Comparison of ENCODE assay signal across 14 cellular contexts in genomic region chr1:230694464-230694863, GRCh38. TPM values are rescaled to one million over a fixed set of nuclear protein-coding genes. Genes with fewer than 3 reads are reported as not detected.
DNase-seq lines count a peak whose midpoint lies in the region; ATAC-seq, FAIRE-seq and TF ChIP-seq lines count a peak whose summit lies in the region.
"Had no signal": no experiment of that assay in that cellular context is flagged by ENCODE, and none has a peak within 500 bp of the region (broad histone marks: within the 10 kb centered on the region; RNA-seq: fewer than 3 reads in every experiment).

No MANE protein-coding gene starts in this region.

- H3K9me3 ChIP-seq in K562 (replicated peaks; ENCODE audit: control insufficient read depth, insufficient read depth, low read depth, low read length) = no peaks in the 10 kb centered on the region
- H3K9me3 ChIP-seq in effector memory CD4-positive, alpha-beta T cell (ENCODE audit: control insufficient read depth, low read length) = no peaks in the 10 kb centered on the region
- H3K9me3 ChIP-seq: BLaER1 had no signal

- no peak overlapping the region for H3K4me2 ChIP-seq in K562 (ENCODE audit: insufficient read depth, low read length)
- H3K4me2 ChIP-seq: PC-9 had no signal

- peaks cover 36% of the 10 kb centered on the region for H3K36me3 ChIP-seq in K562 (ENCODE audit: control insufficient read depth, insufficient read depth, low read length)
- peaks cover 39% of the 10 kb centered on the region for H3K36me3 ChIP-seq in effector memory CD4-positive, alpha-beta T cell (ENCODE audit: control insufficient read depth, insufficient read depth, low read length)

- H4K20me1 ChIP-seq in K562 (replicated peaks; ENCODE audit: control insufficient read depth, insufficient read depth, low read length) = 0 out of 2 replicates have a peak, but pooled peaks cover 9% of the 10 kb centered on the region
- H4K20me1 ChIP-seq: BLaER1 had no signal

- TF ChIP-seq CTCF in K562 (IDR thresholded peaks at IDR 0.05 in 2 of 3, conservative IDR thresholded peaks at IDR 0.05 in 1 of 3; ENCODE audit: insufficient read depth in 2 of 3, low read depth in 1 of 3, low read length in 3 of 3) = no peak

- H3K36me3 Mint-ChIP-seq in T-helper 1 cell treated with Interleukin-12 subunit alpha and Interleukin-12 subunit beta and Interleukin-4 antibody, amounts not matched to agents 30 μg/mL and 1 μg/mL, for 36 hours (ENCODE audit: low read depth) = peaks cover 19% of the 10 kb centered on the region

- no peak overlapping the region for H3K4me3 ChIP-seq in K562
- no peak overlapping the region for H3K4me3 ChIP-seq in effector memory CD4-positive, alpha-beta T cell (ENCODE audit: insufficient read depth, low read depth, low read length, poor library complexity, severe bottlenecking)
- H3K4me3 ChIP-seq: BLaER1, PC-9 had no signal

- peaks cover 3 to 19% of the 10 kb centered on the region in 2 experiments; a peak in 4 of 5 replicates for H3K27me3 ChIP-seq in K562 (ENCODE audit: control insufficient read depth in 2 of 2, insufficient read depth in 2 of 2, low read length in 2 of 2)
- no peaks in the 10 kb centered on the region for H3K27me3 ChIP-seq in effector memory CD4-positive, alpha-beta T cell (replicated peaks; ENCODE audit: control insufficient read depth, insufficient read depth, low read length, poor library complexity, severe bottlenecking)
- H3K27me3 ChIP-seq: BLaER1 had no signal

- no peak for FAIRE-seq in K562 (lab: Jason Lieb, UNC)

- H3K4me3 Mint-ChIP-seq in T-helper 1 cell treated with Interleukin-12 subunit alpha and Interleukin-12 subunit beta and Interleukin-4 antibody, amounts not matched to agents 30 μg/mL and 1 μg/mL, for 36 hours = no peak overlapping the region

- H3K27me3 Mint-ChIP-seq in T-helper 1 cell treated with Interleukin-12 subunit alpha and Interleukin-12 subunit beta and Interleukin-4 antibody, amounts not matched to agents 30 μg/mL and 1 μg/mL, for 36 hours (ENCODE audit: low read depth) = no peaks in the 10 kb centered on the region

- no peaks in the 10 kb centered on the region for H3K9me1 ChIP-seq in K562 (ENCODE audit: control insufficient read depth, insufficient read depth, low read length)

- TF ChIP-seq EP300 in K562 (IDR thresholded peaks at IDR 0.05; ENCODE audit: low read length) = no peak

- in situ Hi-C loops in K562 (cut with MboI) = no loop called here

- H3K27ac Mint-ChIP-seq in T-helper 1 cell treated with Interleukin-12 subunit alpha and Interleukin-12 subunit beta and Interleukin-4 antibody, amounts not matched to agents 30 μg/mL and 1 μg/mL, for 36 hours = peak overlapping the region; percentile 1

- WGBS in K562 (ENCODE audit: insufficient coverage, low coverage, missing lambda C conversion rate) = 58% methylated on average over 4 of the region's 4 CpGs

- CTCF ChIA-PET in K562 (lab: Yijun Ruan, JAX; ENCODE audit: low intra/inter-chr PET ratio) = no interaction called here

- H2AFZ ChIP-seq in K562 (ENCODE audit: low read depth, low read length) = no peak overlapping the region
- H2AFZ ChIP-seq: PC-9 had no signal

- peaks cover 3% of the 10 kb centered on the region for H3K4me1 Mint-ChIP-seq in T-helper 1 cell treated with Interleukin-12 subunit alpha and Interleukin-12 subunit beta and Interleukin-4 antibody, amounts not matched to agents 30 μg/mL and 1 μg/mL, for 36 hours (ENCODE audit: low read depth)

- no peak for TF ChIP-seq RAD21 in K562 (CRISPR knock-in tag; conservative IDR thresholded peaks at IDR 0.05 in 1 of 2, IDR thresholded peaks at IDR 0.05 in 1 of 2)

- intact Hi-C loops in K562 (cut with micrococcal nuclease) = no loop called here
- intact Hi-C loops in left colon (cut with DNase I, micrococcal nuclease) = no loop called here

- TF ChIP-seq POLR2A in K562 (conservative IDR thresholded peaks at IDR 0.05) = peak; percentile 54; the same call in 1 of the 2 replicates

- H3K79me2 ChIP-seq in K562 (ENCODE audit: control insufficient read depth, insufficient read depth, low read length) = no peaks in the 10 kb centered on the region

- no peaks in the 10 kb centered on the region for H3K9me3 Mint-ChIP-seq in T-helper 1 cell treated with Interleukin-12 subunit alpha and Interleukin-12 subunit beta and Interleukin-4 antibody, amounts not matched to agents 30 μg/mL and 1 μg/mL, for 36 hours

- peak overlapping the region in 1 of 2 experiments; percentile 49; a peak in 1 of 4 replicates for H3K9ac ChIP-seq in K562 (ENCODE audit: insufficient read depth in 1 of 2, low read depth in 2 of 2, low read length in 2 of 2)
- H3K9ac ChIP-seq: BLaER1 had no signal

- H3K27ac ChIP-seq in K562 (ENCODE audit: extremely low read depth, low read depth, low read length) = no peak overlapping the region
- H3K27ac ChIP-seq in temporal lobe (ENCODE audit: low read depth, low read length) = peak overlapping the region; percentile 42
- no peak overlapping the region for H3K27ac ChIP-seq in effector memory CD4-positive, alpha-beta T cell (ENCODE audit: insufficient read depth, low read length, poor library complexity, severe bottlenecking)
- H3K27ac ChIP-seq: 22Rv1, BLaER1, PC-9 had no signal

- no peak for DNase-seq in T-helper 1 cell
- DNase-seq in K562 (ENCODE audit: extremely low read depth in 1 of 4, low spot score in 3 of 4) = no peak
- no peak for DNase-seq in left colon
- no peak for DNase-seq in DMS 273 (lab: John Stamatoyannopoulos, UW; ENCODE audit: unreplicated experiment)
- DNase-seq in effector memory CD4-positive, alpha-beta T cell = no peak
- no peak for DNase-seq in stimulated activated CD8-positive, alpha-beta memory T cell treated with anti-CD3 and anti-CD28 coated beads, Interleukin-4, amount 100 ng/mL, for 48 hours
- DNase-seq: KG1, NCI-H1092, PC-9 had no signal

- POLR2A ChIA-PET in K562 (lab: Yijun Ruan, JAX) = interaction anchor here (1.3 kb wide), 1 partner anchor 8 kb away, joined by 3 read pairs; no protein-coding TSS in a partner anchor

- H3K4me1 ChIP-seq in K562 (replicated peaks in 1 of 2; ENCODE audit: control insufficient read depth in 2 of 2, insufficient read depth in 2 of 2, low read length in 2 of 2) = no peaks in the 10 kb centered on the region; a peak in 1 of 5 replicates
- no peaks in the 10 kb centered on the region for H3K4me1 ChIP-seq in effector memory CD4-positive, alpha-beta T cell (ENCODE audit: control insufficient read depth, insufficient read depth, low read length, poor library complexity, severe bottlenecking)

- peak; percentile 36 for ATAC-seq in K562
- ATAC-seq in left colon = peak; percentile 26

- BruUV-seq in K562 (replicated peaks; lab: Mats Ljungman, UMichigan) = no TSS peak

RNA-seq across cellular contexts. Expression of gene AGT, which starts 19.5 kb away (rescaled TPM):
- total RNA-seq in K562 (2011; cell fraction: chromatin; rRNA removed; ENCODE audit: low replicate concordance) = not detected in 2 replicates
- not detected in 2 replicates for total RNA-seq in K562 (2011; cell fraction: nucleolus; rRNA removed)
- not detected in 2 replicates for total RNA-seq in K562 (2011; cell fraction: nucleoplasm; rRNA removed)
- total RNA-seq in K562 (2014; rRNA removed) (not detected in 2 replicates), K562 (2014; rRNA removed; fragmentation: Illumina TruSeq; extraction: Trizol) (not detected in 2 replicates), K562 (2015; rRNA removed; fragmentation: Illumina TruSeq; extraction: Trizol) (not detected in 2 replicates), K562 (2021) (0.40 and 0.78 TPM in 2 replicates), left colon (1 to 10 TPM; 1.2 to 2.1 TPM), temporal lobe (6.4 TPM)
- polyA plus RNA-seq in K562 (2011; rRNA removed) (not detected in 2 replicates), K562 (2014; fragmentation: Illumina TruSeq; extraction: Trizol) (not detected in 2 replicates), K562 (2014; fragmentation: Nextera tagmentation; extraction: Ambion mirVana) (not detected), K562 (2014; rRNA removed) (not detected in 2 replicates)
- 0.04 TPM in 1 of 2 replicates, not detected in the other for polyA plus RNA-seq in K562 (2011; cell fraction: cytosol; rRNA removed)
- polyA plus RNA-seq in K562 (2011; cell fraction: nucleus; rRNA removed) = not detected in 2 replicates
- not detected in 2 replicates for polyA plus RNA-seq in K562 (2012)
- polyA minus RNA-seq in K562 (2011; rRNA and poly(A)+ RNA removed) = not detected in 2 replicates
- polyA minus RNA-seq in K562 (2011; cell fraction: cytosol; rRNA and poly(A)+ RNA removed) = 5.2 TPM in 1 of 2 replicates, not detected in the other
- not detected in 2 replicates for polyA minus RNA-seq in K562 (2011; cell fraction: nucleus; rRNA and poly(A)+ RNA removed)
- total RNA-seq: M059J, PC-9 had no signal

RNA-seq across cellular contexts. Expression of gene COG2, which starts 52.2 kb away (rescaled TPM):
- total RNA-seq in K562 (2011; cell fraction: chromatin; rRNA removed; ENCODE audit: low replicate concordance) = 23.5 and 49.3 TPM in 2 replicates
- total RNA-seq in K562 (2011; cell fraction: nucleolus; rRNA removed) = 14.7 and 17.4 TPM in 2 replicates
- 22.7 and 32.1 TPM in 2 replicates for total RNA-seq in K562 (2011; cell fraction: nucleoplasm; rRNA removed)
- total RNA-seq in K562 (2014; rRNA removed) = 40.2 and 51.7 TPM in 2 replicates
- total RNA-seq in K562 (2014; rRNA removed; fragmentation: Illumina TruSeq; extraction: Trizol) = 33.3 and 36.7 TPM in 2 replicates
- 33.5 and 34.8 TPM in 2 replicates for total RNA-seq in K562 (2015; rRNA removed; fragmentation: Illumina TruSeq; extraction: Trizol)
- total RNA-seq in K562 (2021) = 36.2 and 43.9 TPM in 2 replicates
- 21.8 and 24.0 TPM in 2 replicates for polyA plus RNA-seq in K562 (2011; rRNA removed)
- 9.3 and 11.5 TPM in 2 replicates for polyA plus RNA-seq in K562 (2011; cell fraction: cytosol; rRNA removed)
- polyA plus RNA-seq in K562 (2011; cell fraction: nucleus; rRNA removed) = 35.5 and 37.9 TPM in 2 replicates
- 18.1 and 20.6 TPM in 2 replicates for polyA plus RNA-seq in K562 (2012)
- 31.3 and 33.5 TPM in 2 replicates for polyA plus RNA-seq in K562 (2014; fragmentation: Illumina TruSeq; extraction: Trizol)
- polyA plus RNA-seq in K562 (2014; fragmentation: Nextera tagmentation; extraction: Ambion mirVana) = 10 to 100 TPM; 22.0 to 31.3 TPM
- 26.8 and 30.9 TPM in 2 replicates for polyA plus RNA-seq in K562 (2014; rRNA removed)
- polyA minus RNA-seq in K562 (2011; rRNA and poly(A)+ RNA removed) = 33.3 and 34.4 TPM in 2 replicates
- polyA minus RNA-seq in K562 (2011; cell fraction: cytosol; rRNA and poly(A)+ RNA removed) = 14.9 and 15.0 TPM in 2 replicates
- polyA minus RNA-seq in K562 (2011; cell fraction: nucleus; rRNA and poly(A)+ RNA removed) = 17.6 and 32.9 TPM in 2 replicates
- total RNA-seq in left colon = 10 to 100 TPM; 45.3 to 53.5 TPM
- 20.2 TPM for total RNA-seq in temporal lobe

RNA-seq across cellular contexts. Expression of gene CAPN9, which starts 52.7 kb away (rescaled TPM):
- total RNA-seq in K562 (2011; cell fraction: chromatin; rRNA removed; ENCODE audit: low replicate concordance) = not detected in 2 replicates
- total RNA-seq in K562 (2011; cell fraction: nucleolus; rRNA removed) = not detected in 2 replicates
- total RNA-seq in K562 (2011; cell fraction: nucleoplasm; rRNA removed) = not detected in 2 replicates
- total RNA-seq in K562 (2014; rRNA removed) (not detected in 2 replicates), K562 (2014; rRNA removed; fragmentation: Illumina TruSeq; extraction: Trizol) (not detected in 2 replicates), K562 (2015; rRNA removed; fragmentation: Illumina TruSeq; extraction: Trizol) (not detected in 2 replicates), K562 (2021) (not detected in 2 replicates), left colon (10 to 100 TPM; 46.3 to 53.6 TPM), temporal lobe (not detected)
- polyA plus RNA-seq in K562 (2011; rRNA removed) (not detected in 2 replicates), K562 (2014; fragmentation: Illumina TruSeq; extraction: Trizol) (not detected in 2 replicates), K562 (2014; fragmentation: Nextera tagmentation; extraction: Ambion mirVana) (not detected), K562 (2014; rRNA removed) (not detected in 2 replicates)
- not detected in 2 replicates for polyA plus RNA-seq in K562 (2011; cell fraction: cytosol; rRNA removed)
- not detected in 2 replicates for polyA plus RNA-seq in K562 (2011; cell fraction: nucleus; rRNA removed)
- not detected in 2 replicates for polyA plus RNA-seq in K562 (2012)
- not detected in 2 replicates for polyA minus RNA-seq in K562 (2011; rRNA and poly(A)+ RNA removed)
- polyA minus RNA-seq in K562 (2011; cell fraction: cytosol; rRNA and poly(A)+ RNA removed) = not detected in 2 replicates
- polyA minus RNA-seq in K562 (2011; cell fraction: nucleus; rRNA and poly(A)+ RNA removed) = not detected in 2 replicates
- total RNA-seq: M059J, PC-9 had no signal

Comparison
In these comparisons a context has a peak if more than half of its experiments do, and no peak if none do; other contexts are left out.
1. RNA of gene CAPN9, which starts 52.7 kb away (total RNA-seq): 46.3 to 53.6 TPM in left colon; not detected in K562 and not detected in temporal lobe (single experiment); every median in the first group is over 10 times any median in the second.